In genomic region chr4:15718465-15718864, GRCh38 we compare ENCODE assay signal across 15 cellular contexts. TPM values are rescaled to one million over a fixed set of nuclear protein-coding genes. Genes with fewer than 3 reads are reported as not detected.
A peak's percentile ranks its signal among the peaks of the same experiment; 100 is the strongest.
DNase-seq lines count a peak whose midpoint lies in the region; ATAC-seq and TF ChIP-seq lines count a peak whose summit lies in the region.
"Had no signal": no experiment of that assay in that cellular context is flagged by ENCODE, and none has a peak within 500 bp of the region (broad histone marks: within the 10 kb centered on the region; RNA-seq: fewer than 3 reads in every experiment).

No MANE protein-coding gene starts in this region.

- CTCF ChIA-PET in Caco-2 (lab: Charles Lee), result no interaction called here

- POLR2A ChIA-PET in Caco-2 (lab: Charles Lee), result no interaction called here

- H3K4me1 Mint-ChIP-seq in dendritic cell treated with granulocyte-macrophage colony-stimulating factor and Interleukin-4, amounts not matched to agents 40 ng/mL and 50 ng/mL, for 4 days (ENCODE audit: low read depth), result peaks cover 19% of the 10 kb centered on the region
- no peaks in the 10 kb centered on the region for H3K4me1 Mint-ChIP-seq in activated T-cell treated with anti-CD3 and anti-CD28 coated beads, Interleukin-2, amount 50 U/mL, for 72 hours (ENCODE audit: low read depth)
- H3K4me1 Mint-ChIP-seq in Caco-2 (ENCODE audit: low read depth, unreplicated experiment), result peaks cover 7% of the 10 kb centered on the region
- H3K4me1 Mint-ChIP-seq: CD8-positive, alpha-beta memory T cell; IgD-negative memory B cell had no signal

- no peaks in the 10 kb centered on the region for H3K9me2 ChIP-seq in Karpas-422 (replicated peaks; ENCODE audit: insufficient read depth, low read length)

- no peak for TF ChIP-seq CTCF in Caco-2 (IDR thresholded peaks at IDR 0.05; ENCODE audit: insufficient read depth in 1 of 2, low read depth in 1 of 2, low read length in 1 of 2, severe bottlenecking in 1 of 2, unreplicated experiment in 1 of 2)

- peaks cover 32% of the 10 kb centered on the region for H3K36me3 Mint-ChIP-seq in dendritic cell treated with granulocyte-macrophage colony-stimulating factor and Interleukin-4, amounts not matched to agents 40 ng/mL and 50 ng/mL, for 4 days (ENCODE audit: low read depth)
- no peaks in the 10 kb centered on the region for H3K36me3 Mint-ChIP-seq in activated T-cell treated with anti-CD3 and anti-CD28 coated beads, Interleukin-2, amount 50 U/mL, for 72 hours (ENCODE audit: insufficient read depth in 2 of 2)
- no peaks in the 10 kb centered on the region for H3K36me3 Mint-ChIP-seq in Caco-2 (ENCODE audit: insufficient read depth, unreplicated experiment)
- H3K36me3 Mint-ChIP-seq: CD8-positive, alpha-beta memory T cell; IgD-negative memory B cell had no signal

- no peaks in the 10 kb centered on the region for H3K9me3 Mint-ChIP-seq in dendritic cell treated with granulocyte-macrophage colony-stimulating factor and Interleukin-4, amounts not matched to agents 40 ng/mL and 50 ng/mL, for 4 days
- H3K9me3 Mint-ChIP-seq in activated T-cell treated with anti-CD3 and anti-CD28 coated beads, Interleukin-2, amount 50 U/mL, for 72 hours, result no peaks in the 10 kb centered on the region
- H3K9me3 Mint-ChIP-seq in Caco-2 (ENCODE audit: unreplicated experiment), result no peaks in the 10 kb centered on the region
- H3K9me3 Mint-ChIP-seq: CD8-positive, alpha-beta memory T cell; GM23338; IgD-negative memory B cell had no signal

- H2AFZ ChIP-seq in Karpas-422 (ENCODE audit: low read length), result 0 out of 2 replicates have a peak overlapping the region, but pooled peaks have one; percentile 5
- H2AFZ ChIP-seq: GM23338 had no signal

- no peaks in the 10 kb centered on the region for H4K20me1 ChIP-seq in Karpas-422 (ENCODE audit: insufficient read depth, low read depth, low read length)

- BruUV-seq in Caco-2 (replicated peaks; lab: Mats Ljungman, UMichigan), result no TSS peak

- H3K27me3 ChIP-seq in Karpas-422 (ENCODE audit: low read length) (no peaks in the 10 kb centered on the region), muscle layer of colon (ENCODE audit: control insufficient read depth in 1 of 2, insufficient read depth in 2 of 2, low read length in 2 of 2) (no peaks in the 10 kb centered on the region), Caco-2 (replicated peaks; ENCODE audit: control insufficient read depth, insufficient read depth, low read length) (no peaks in the 10 kb centered on the region)
- H3K27me3 ChIP-seq: BE2C had no signal

- no peak overlapping the region for H3K4me3 Mint-ChIP-seq in dendritic cell treated with granulocyte-macrophage colony-stimulating factor and Interleukin-4, amounts not matched to agents 40 ng/mL and 50 ng/mL, for 4 days
- H3K4me3 Mint-ChIP-seq in activated T-cell treated with anti-CD3 and anti-CD28 coated beads, Interleukin-2, amount 50 U/mL, for 72 hours, result no peak overlapping the region
- H3K4me3 Mint-ChIP-seq in Caco-2 (ENCODE audit: unreplicated experiment), result no peak overlapping the region
- H3K4me3 Mint-ChIP-seq: CD8-positive, alpha-beta memory T cell; GM23338; IgD-negative memory B cell had no signal

- peak overlapping the region; percentile 78 for H3K27ac Mint-ChIP-seq in dendritic cell treated with granulocyte-macrophage colony-stimulating factor and Interleukin-4, amounts not matched to agents 40 ng/mL and 50 ng/mL, for 4 days
- no peak overlapping the region for H3K27ac Mint-ChIP-seq in activated T-cell treated with anti-CD3 and anti-CD28 coated beads, Interleukin-2, amount 50 U/mL, for 72 hours
- H3K27ac Mint-ChIP-seq in Caco-2 (ENCODE audit: unreplicated experiment), result no peak overlapping the region
- H3K27ac Mint-ChIP-seq: GM23338, IgD-negative memory B cell had no signal

- H3K4me1 ChIP-seq in Karpas-422 (ENCODE audit: low read length) (no peaks in the 10 kb centered on the region), muscle layer of colon (ENCODE audit: insufficient read depth, low read length) (peaks cover 28% of the 10 kb centered on the region), Caco-2 (no peaks in the 10 kb centered on the region)
- H3K4me1 ChIP-seq: A549, BE2C had no signal

- intact Hi-C loops in dendritic cell treated with granulocyte-macrophage colony-stimulating factor and Interleukin-4, amounts not matched to agents 40 ng/mL and 50 ng/mL, for 4 days (cut with micrococcal nuclease), result no loop called here
- intact Hi-C loops in Caco-2 (cut with micrococcal nuclease; ENCODE audit: unreplicated experiment), result no loop called here

- no peak overlapping the region for H3K4me3 ChIP-seq in Karpas-422 (ENCODE audit: low read length)
- no peak overlapping the region for H3K4me3 ChIP-seq in muscle layer of colon (ENCODE audit: low read depth in 1 of 2, low read length in 2 of 2)
- no peak overlapping the region for H3K4me3 ChIP-seq in Caco-2 (ENCODE audit: low read depth, low read length)
- H3K4me3 ChIP-seq: A549, GM23338 had no signal

- no peak for DNase-seq in Karpas-422
- no peak for DNase-seq in middle frontal gyrus (ENCODE audit: extremely low spot score, low spot score)
- no peak for DNase-seq in activated naive CD4-positive, alpha-beta T cell treated with Interleukin-2 at 50 U/mL for 16 hours
- DNase-seq in activated T-cell treated with anti-CD3 and anti-CD28 coated beads, Interleukin-2, amount 50 U/mL, for 72 hours, result no peak
- DNase-seq in Caco-2, result no peak
- DNase-seq: BE2C; CD8-positive, alpha-beta memory T cell; DMS53; H7 had no signal

- no peaks in the 10 kb centered on the region for H3K79me2 ChIP-seq in Karpas-422 (ENCODE audit: low read length)

- H3K36me3 ChIP-seq in Karpas-422 (ENCODE audit: insufficient read depth, low read length) (no peaks in the 10 kb centered on the region), muscle layer of colon (ENCODE audit: insufficient read depth, low read length) (peaks cover 5% of the 10 kb centered on the region), Caco-2 (ENCODE audit: control insufficient read depth, insufficient read depth, low read length) (no peaks in the 10 kb centered on the region)
- H3K36me3 ChIP-seq: BE2C had no signal

- no peak overlapping the region for H3K4me2 ChIP-seq in Karpas-422 (ENCODE audit: low read depth, low read length, poor library complexity, severe bottlenecking)
- H3K4me2 ChIP-seq: A549, GM23338 had no signal

- no peak overlapping the region for H3K9ac ChIP-seq in Karpas-422 (ENCODE audit: low read length)
- H3K9ac ChIP-seq in muscle layer of colon (ENCODE audit: low read length), result no peak overlapping the region

- H3K27ac ChIP-seq in Karpas-422 (ENCODE audit: low read length) (no peak overlapping the region), muscle layer of colon (ENCODE audit: low read depth, low read length) (peak overlapping the region; percentile 56)
- H3K27ac ChIP-seq: A549, C4-2B had no signal

- ATAC-seq in activated T-cell treated with anti-CD3 and anti-CD28 coated beads, Interleukin-2, amount 50 U/mL, for 72 hours (replicated peaks in 1 of 2), result no peak
- ATAC-seq: A549, GM23338 had no signal

- H3K9me3 ChIP-seq in Karpas-422 (ENCODE audit: low read length) (no peaks in the 10 kb centered on the region), muscle layer of colon (ENCODE audit: low read length) (no peaks in the 10 kb centered on the region), Caco-2 (no peaks in the 10 kb centered on the region)
- H3K9me3 ChIP-seq: A549, BE2C had no signal

- no peaks in the 10 kb centered on the region for H3K27me3 Mint-ChIP-seq in dendritic cell treated with granulocyte-macrophage colony-stimulating factor and Interleukin-4, amounts not matched to agents 40 ng/mL and 50 ng/mL, for 4 days
- H3K27me3 Mint-ChIP-seq in activated T-cell treated with anti-CD3 and anti-CD28 coated beads, Interleukin-2, amount 50 U/mL, for 72 hours (ENCODE audit: low read depth), result no peaks in the 10 kb centered on the region
- no peaks in the 10 kb centered on the region for H3K27me3 Mint-ChIP-seq in Caco-2 (ENCODE audit: insufficient read depth, unreplicated experiment)

RNA-seq across cellular contexts. Expression of gene BST1, which starts 15.6 kb away (rescaled TPM):
- not detected in 2 replicates for total RNA-seq in Karpas-422 (2014; rRNA removed; shearing (Covaris generic); ENCODE audit: low replicate concordance)
- under 1 TPM; 0.24 to 0.65 TPM for total RNA-seq in activated T-cell treated with anti-CD3 and anti-CD28 coated beads, Interleukin-2, amount 50 U/mL, for 72 hours
- 0.41 and 0.72 TPM in 2 replicates for total RNA-seq in Caco-2 (2022)

RNA-seq across cellular contexts. Expression of gene FAM200B, which starts 36.8 kb away (rescaled TPM):
- 15.1 and 18.3 TPM in 2 replicates for total RNA-seq in Karpas-422 (2014; rRNA removed; shearing (Covaris generic); ENCODE audit: low replicate concordance)
- total RNA-seq in activated T-cell treated with anti-CD3 and anti-CD28 coated beads, Interleukin-2, amount 50 U/mL, for 72 hours, result 10 to 100 TPM; 15.8 to 23.1 TPM
- 15.5 and 16.6 TPM in 2 replicates for total RNA-seq in Caco-2 (2022)

RNA-seq across cellular contexts. Expression of gene CD38, which starts 59.7 kb away (rescaled TPM):
- total RNA-seq in Karpas-422 (2014; rRNA removed; shearing (Covaris generic); ENCODE audit: low replicate concordance), result 3.6 and 12.1 TPM in 2 replicates
- 10 to 100 TPM; 60.2 to 62.9 TPM for total RNA-seq in activated T-cell treated with anti-CD3 and anti-CD28 coated beads, Interleukin-2, amount 50 U/mL, for 72 hours
- total RNA-seq in Caco-2 (2022), result not detected in 2 replicates
